ENCODE assay signal across 13 cellular contexts in the genomic region with DNA sequence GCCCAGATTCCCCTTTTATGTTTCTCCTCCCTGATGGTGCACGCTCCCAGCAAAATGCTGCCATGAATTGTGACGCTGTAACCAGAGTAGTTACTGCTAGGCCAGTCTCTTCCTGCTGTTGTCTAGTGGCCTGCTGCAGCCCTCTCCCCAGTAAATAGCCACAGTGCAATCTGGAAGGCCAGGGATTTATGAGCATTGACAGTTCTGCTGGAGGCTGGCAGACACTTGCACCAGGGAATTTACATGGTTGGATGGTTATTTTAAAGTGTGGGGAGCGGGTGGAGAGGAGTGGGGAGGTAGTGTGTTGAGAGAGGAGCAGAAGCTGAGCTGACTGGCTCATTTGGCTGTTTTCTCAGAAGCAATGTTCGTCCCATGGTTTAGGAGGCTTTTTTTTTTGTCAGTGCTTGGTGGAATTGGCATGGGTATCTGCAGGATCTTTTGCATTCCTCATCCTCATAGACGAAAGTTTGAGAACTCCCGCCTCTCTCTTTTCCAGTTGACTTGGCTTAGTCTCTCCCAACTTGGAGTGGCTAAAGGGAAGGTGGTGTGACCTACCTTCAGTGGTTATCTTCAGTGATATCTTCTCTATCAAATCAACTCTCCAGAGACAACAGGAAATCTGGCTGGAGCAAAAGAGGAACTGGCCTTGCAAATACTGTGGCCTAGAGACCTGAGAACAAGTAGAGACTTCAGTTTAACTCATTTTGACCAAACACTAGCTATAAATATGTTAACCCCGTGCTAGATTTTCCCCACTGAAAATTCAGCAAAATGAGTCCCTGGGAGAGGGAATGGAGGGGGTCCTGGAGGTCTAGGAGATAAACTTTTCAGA.
DNase-seq lines count a peak whose midpoint lies in the region; ATAC-seq lines count a peak whose summit lies in the region.
"Had no signal": no experiment of that assay in that cellular context is flagged by ENCODE, and none has a peak within 500 bp of the region (broad histone marks: within the 10 kb centered on the region; RNA-seq: fewer than 3 reads in every experiment).

No MANE protein-coding gene starts in this region.

- DNase-seq in Kasumi-1 (lab: John Stamatoyannopoulos, UW) (peak; percentile 59 to 77), NCI-H226 (no peak), NCI-H748 treated with DMSO at 0.1 percent for 48 hours (lab: John Stamatoyannopoulos, UW) (no peak)
- DNase-seq: mammary epithelial cell, NCI-H1694 treated with DMSO at 0.1 percent for 48 hours, trophoblast cell had no signal

- peaks cover 52% of the 10 kb centered on the region for H3K4me1 Mint-ChIP-seq in dendritic cell treated with granulocyte-macrophage colony-stimulating factor and Interleukin-4, amounts not matched to agents 40 ng/mL and 50 ng/mL, for 4 days (ENCODE audit: low read depth)

- H3K27ac Mint-ChIP-seq in dendritic cell treated with granulocyte-macrophage colony-stimulating factor and Interleukin-4, amounts not matched to agents 40 ng/mL and 50 ng/mL, for 4 days: peak overlapping the region; percentile 84
- H3K27ac Mint-ChIP-seq: activated naive CD4-positive, alpha-beta T cell treated with anti-CD3 and anti-CD28 coated beads, Interleukin-2, amount 50 U/mL, for 72 hours had no signal

- intact Hi-C loops in dendritic cell treated with granulocyte-macrophage colony-stimulating factor and Interleukin-4, amounts not matched to agents 40 ng/mL and 50 ng/mL, for 4 days (cut with micrococcal nuclease): no loop called here

- no peak overlapping the region for H3K4me3 Mint-ChIP-seq in dendritic cell treated with granulocyte-macrophage colony-stimulating factor and Interleukin-4, amounts not matched to agents 40 ng/mL and 50 ng/mL, for 4 days

- H3K36me3 Mint-ChIP-seq in dendritic cell treated with granulocyte-macrophage colony-stimulating factor and Interleukin-4, amounts not matched to agents 40 ng/mL and 50 ng/mL, for 4 days (ENCODE audit: low read depth): peaks cover 36% of the 10 kb centered on the region

- peak; percentile 45 for ATAC-seq in GM21717 (IDR thresholded peaks at IDR 0.05; ENCODE audit: unreplicated experiment)
- no peak for ATAC-seq in HG03565 (IDR thresholded peaks at IDR 0.05; ENCODE audit: unreplicated experiment)
- ATAC-seq in GM19455 (IDR thresholded peaks at IDR 0.05; ENCODE audit: unreplicated experiment): no peak
- ATAC-seq: activated naive CD4-positive, alpha-beta T cell treated with anti-CD3 and anti-CD28 coated beads, Interleukin-2, amount 50 U/mL, for 72 hours had no signal

- peak overlapping the region; percentile 51; the same call in 1 of the 2 replicates for H3K4me3 ChIP-seq in GM08714 (ENCODE audit: low read length)
- H3K4me3 ChIP-seq: esophagus squamous epithelium had no signal

- H3K9me3 Mint-ChIP-seq in dendritic cell treated with granulocyte-macrophage colony-stimulating factor and Interleukin-4, amounts not matched to agents 40 ng/mL and 50 ng/mL, for 4 days: no peaks in the 10 kb centered on the region
- H3K9me3 Mint-ChIP-seq: activated naive CD4-positive, alpha-beta T cell treated with anti-CD3 and anti-CD28 coated beads, Interleukin-2, amount 50 U/mL, for 72 hours had no signal

- H3K27me3 Mint-ChIP-seq in dendritic cell treated with granulocyte-macrophage colony-stimulating factor and Interleukin-4, amounts not matched to agents 40 ng/mL and 50 ng/mL, for 4 days: no peaks in the 10 kb centered on the region

Comparison
In these comparisons a context has a peak if more than half of its experiments do, and no peak if none do; other contexts are left out.
1. DNase-seq: peak in Kasumi-1 (2 of 2); none in NCI-H226 (single experiment) and NCI-H748 treated with DMSO at 0.1 percent for 48 hours (single experiment).